1 cellular context compared by ENCODE assay signal in genomic region chr7:32490127-32490796, GRCh38.
TF ChIP-seq lines count a peak whose summit lies in the region.

Gene LSM5, minus strand, starts transcription at chr7:32490380. Its CDS starts 15 bp downstream, at chr7:32490365.

TF ChIP-seq in HepG2, 621 proteins besides CTCF, POLR2A, EP300 and RAD21 (continued from another document):
- 0 out of 2 replicates have a peak, but pooled peaks have one; percentile 61 for TF ChIP-seq ZNF276 (CRISPR knock-in tag; IDR thresholded peaks at IDR 0.05; ENCODE audit: low read depth)
- peak; percentile 59 for TF ChIP-seq FOXC1 (CRISPR knock-in tag; IDR thresholded peaks at IDR 0.05; ENCODE audit: borderline replicate concordance)
- peak; percentile 56; the same call in 1 of the 2 replicates for TF ChIP-seq ZFP41 (CRISPR knock-in tag; IDR thresholded peaks at IDR 0.05; ENCODE audit: borderline replicate concordance)
- TF ChIP-seq MTF2 (CRISPR knock-in tag; IDR thresholded peaks at IDR 0.05; ENCODE audit: borderline replicate concordance) = peak; percentile 85; the same call in 1 of the 2 replicates
- no peak for TF ChIP-seq PAF1 (CRISPR knock-in tag; IDR thresholded peaks at IDR 0.05)
- peak; percentile 90; the same call in 1 of the 2 replicates for TF ChIP-seq ZNF296 (CRISPR knock-in tag; conservative IDR thresholded peaks at IDR 0.05)
- peak; percentile 96; the same call in 1 of the 2 replicates for TF ChIP-seq ZNF232 (CRISPR knock-in tag; IDR thresholded peaks at IDR 0.05; ENCODE audit: borderline replicate concordance)
- TF ChIP-seq IRF1 (CRISPR knock-in tag; IDR thresholded peaks at IDR 0.05; ENCODE audit: low read depth) = no peak
- peak; percentile 87; the same call in 1 of the 2 replicates for TF ChIP-seq NFATC3 (CRISPR knock-in tag; IDR thresholded peaks at IDR 0.05)
- peak; percentile 94 for TF ChIP-seq MXD3 (CRISPR knock-in tag; IDR thresholded peaks at IDR 0.05)
- TF ChIP-seq JARID2 (CRISPR knock-in tag; IDR thresholded peaks at IDR 0.05; ENCODE audit: insufficient replicate concordance) = peak; percentile 60
- TF ChIP-seq KDM3A (CRISPR knock-in tag; IDR thresholded peaks at IDR 0.05; ENCODE audit: low read depth) = peak; percentile 85
- peak; percentile 93 for TF ChIP-seq ZNF776 (CRISPR knock-in tag; IDR thresholded peaks at IDR 0.05)
- TF ChIP-seq HNF4A (CRISPR knock-in tag; IDR thresholded peaks at IDR 0.05) = peak; percentile 79
- TF ChIP-seq MBD4 (IDR thresholded peaks at IDR 0.05; ENCODE audit: borderline replicate concordance, low read length) = no peak
- TF ChIP-seq ATF7 (IDR thresholded peaks at IDR 0.05) = no peak
- no peak for TF ChIP-seq ATF7 (CRISPR knock-in tag; IDR thresholded peaks at IDR 0.05)
- peak; percentile 86 for TF ChIP-seq ZNF225 (CRISPR knock-in tag; IDR thresholded peaks at IDR 0.05)
- TF ChIP-seq ZNF644 (CRISPR knock-in tag; IDR thresholded peaks at IDR 0.05; ENCODE audit: low read depth) = no peak
- TF ChIP-seq ZNF713 (CRISPR knock-in tag; IDR thresholded peaks at IDR 0.05) = peak; percentile 60; the same call in 1 of the 2 replicates
- TF ChIP-seq KDM5A (IDR thresholded peaks at IDR 0.05; ENCODE audit: borderline replicate concordance, low read length) = peak; percentile 97
- TF ChIP-seq ZNF432 (CRISPR knock-in tag; IDR thresholded peaks at IDR 0.05; ENCODE audit: borderline replicate concordance) = no peak
- peak; percentile 68 for TF ChIP-seq NFYB (CRISPR knock-in tag; IDR thresholded peaks at IDR 0.05)
- TF ChIP-seq SP4 (CRISPR knock-in tag; IDR thresholded peaks at IDR 0.05) = peak; percentile 73
- TF ChIP-seq ZNF205 (CRISPR knock-in tag; IDR thresholded peaks at IDR 0.05) = peak; percentile 94
- peak; percentile 64; the same call in 1 of the 2 replicates for TF ChIP-seq GZF1 (CRISPR knock-in tag; IDR thresholded peaks at IDR 0.05)
- TF ChIP-seq ZNF879 (CRISPR knock-in tag; IDR thresholded peaks at IDR 0.05) = no peak
- TF ChIP-seq ZNF142 (CRISPR knock-in tag; IDR thresholded peaks at IDR 0.05) = peak; percentile 95
- no peak for TF ChIP-seq NR2F1 (CRISPR knock-in tag; IDR thresholded peaks at IDR 0.05)
- TF ChIP-seq AKAP8 (CRISPR knock-in tag; IDR thresholded peaks at IDR 0.05) = peak; percentile 78
- 0 out of 2 replicates have a peak, but pooled peaks have one; percentile 21 for TF ChIP-seq ZNF567 (CRISPR knock-in tag; IDR thresholded peaks at IDR 0.05; ENCODE audit: borderline replicate concordance)
- peak; percentile 94 for TF ChIP-seq ZNF160 (CRISPR knock-in tag; IDR thresholded peaks at IDR 0.05)
- 0 out of 2 replicates have a peak, but pooled peaks have one; percentile 64 for TF ChIP-seq HOMEZ (CRISPR knock-in tag; IDR thresholded peaks at IDR 0.05; ENCODE audit: low read depth)
- TF ChIP-seq JUN (CRISPR knock-in tag; IDR thresholded peaks at IDR 0.05) = no peak
- no peak for TF ChIP-seq TIGD3 (CRISPR knock-in tag; IDR thresholded peaks at IDR 0.05; ENCODE audit: borderline replicate concordance)
- peak; percentile 94 for TF ChIP-seq THAP11 (CRISPR knock-in tag; IDR thresholded peaks at IDR 0.05)
- no peak for TF ChIP-seq JUNB (CRISPR knock-in tag; IDR thresholded peaks at IDR 0.05; ENCODE audit: borderline replicate concordance)
- no peak for TF ChIP-seq ETS1 (CRISPR knock-in tag; IDR thresholded peaks at IDR 0.05)
- TF ChIP-seq TAF1 (CRISPR knock-in tag; IDR thresholded peaks at IDR 0.05) = peak; percentile 94
- TF ChIP-seq ZNF280D (CRISPR knock-in tag; IDR thresholded peaks at IDR 0.05) = peak; percentile 88; the same call in 1 of the 2 replicates
- no peak for TF ChIP-seq PBX2 (CRISPR knock-in tag; IDR thresholded peaks at IDR 0.05)
- 0 out of 2 replicates have a peak, but pooled peaks have one; percentile 42 for TF ChIP-seq STAT6 (CRISPR knock-in tag; IDR thresholded peaks at IDR 0.05; ENCODE audit: borderline replicate concordance)
- TF ChIP-seq PHF20 (CRISPR knock-in tag; IDR thresholded peaks at IDR 0.05) = peak; percentile 96
TF ChIP-seq in HepG2: peak in this region for 385.
